25 cellular contexts compared by ENCODE assay signal in genomic region chr6:128598561-128598960, GRCh38.
A peak's percentile ranks its signal among the peaks of the same experiment; 100 is the strongest.
DNase-seq lines count a peak whose midpoint lies in the region; ATAC-seq and TF ChIP-seq lines count a peak whose summit lies in the region.
"Had no signal": no experiment of that assay in that cellular context is flagged by ENCODE, and none has a peak within 500 bp of the region (broad histone marks: within the 10 kb centered on the region; RNA-seq: fewer than 3 reads in every experiment).

No MANE protein-coding gene starts in this region.

- H3K23ac ChIP-seq in mesendoderm (ENCODE audit: low read length) = no peak overlapping the region

- peak overlapping the region; percentile 92 to 99; a peak in 3 of 4 replicates for H3K27ac ChIP-seq in SK-N-SH (ENCODE audit: low read depth in 2 of 2, low read length in 1 of 2)
- H3K27ac ChIP-seq in RWPE1 = no peak overlapping the region
- H3K27ac ChIP-seq in mesendoderm (ENCODE audit: low read depth, low read length) = no peak overlapping the region
- H3K27ac ChIP-seq in substantia nigra (ENCODE audit: low read depth, low read length, poor library complexity, severe bottlenecking) = no peak overlapping the region
- H3K27ac ChIP-seq: BLaER1 treated with 17β-estradiol and CSF1 and Interleukin-3, amounts not matched to agents 10 nM and 100 nM; cardiac muscle cell; HL-60; KMS-11; parathyroid adenoma; SK-N-MC; transverse colon had no signal

- TF ChIP-seq CTCF in SK-N-SH (IDR thresholded peaks at IDR 0.05) (no peak), HFFc6 (IDR thresholded peaks at IDR 0.05) (no peak), RWPE1 (conservative IDR thresholded peaks at IDR 0.05; ENCODE audit: low read depth) (no peak)

- no peak for TF ChIP-seq EP300 in SK-N-SH (IDR thresholded peaks at IDR 0.05; ENCODE audit: borderline replicate concordance in 1 of 2, low read depth in 1 of 2, low read length in 1 of 2)

- H3K36me3 Mint-ChIP-seq in HFFc6 (ENCODE audit: low read depth) = peaks cover 8% of the 10 kb centered on the region; the same call in 1 of the 2 replicates
- H3K36me3 Mint-ChIP-seq: memory B cell; naive thymus-derived CD8-positive, alpha-beta T cell had no signal

- no peak overlapping the region for H2BK120ac ChIP-seq in mesendoderm (ENCODE audit: low read depth, low read length)

- no peak overlapping the region for H4K5ac ChIP-seq in mesendoderm (ENCODE audit: low read length)

- POLR2A ChIA-PET in SK-N-SH (lab: Yijun Ruan, JAX) (no interaction called here), RWPE1 (lab: Yijun Ruan, JAX; ENCODE audit: low non-redundant PET) (interaction anchor here (0.6 kb wide), 1 partner anchor 419 kb away, joined by 3 read pairs; no protein-coding TSS in a partner anchor)

- H4K20me1 ChIP-seq in SK-N-SH (ENCODE audit: insufficient read depth) = no peaks in the 10 kb centered on the region
- H4K20me1 ChIP-seq: BLaER1 treated with 17β-estradiol and CSF1 and Interleukin-3, amounts not matched to agents 10 nM and 100 nM had no signal

- no peaks in the 10 kb centered on the region for H3K9me3 ChIP-seq in SK-N-SH
- H3K9me3 ChIP-seq: BLaER1 treated with 17β-estradiol and CSF1 and Interleukin-3, amounts not matched to agents 10 nM and 100 nM; transverse colon had no signal

- H3K18ac ChIP-seq in mesendoderm (ENCODE audit: low read length) = no peak overlapping the region

- H4K8ac ChIP-seq in mesendoderm (ENCODE audit: low read depth, low read length) = no peak overlapping the region

- no peak overlapping the region for H3K4me3 Mint-ChIP-seq in HFFc6
- H3K4me3 Mint-ChIP-seq: memory B cell; naive thymus-derived CD8-positive, alpha-beta T cell had no signal

- no peak overlapping the region for H3K9ac ChIP-seq in SK-N-SH
- no peak overlapping the region for H3K9ac ChIP-seq in mesendoderm (ENCODE audit: low read length)
- H3K9ac ChIP-seq: BLaER1 treated with 17β-estradiol and CSF1 and Interleukin-3, amounts not matched to agents 10 nM and 100 nM; KMS-11; parathyroid adenoma had no signal

- H3K79me1 ChIP-seq in mesendoderm (ENCODE audit: low read length) = no peaks in the 10 kb centered on the region

- H3K27me3 ChIP-seq in SK-N-SH (ENCODE audit: insufficient read depth) = no peaks in the 10 kb centered on the region
- no peaks in the 10 kb centered on the region for H3K27me3 ChIP-seq in mesendoderm (ENCODE audit: insufficient read depth, low read length, poor library complexity)
- H3K27me3 ChIP-seq: BLaER1 treated with 17β-estradiol and CSF1 and Interleukin-3, amounts not matched to agents 10 nM and 100 nM; cardiac muscle cell; transverse colon had no signal

- H3F3A ChIP-seq in SK-N-SH (replicated peaks; ENCODE audit: insufficient read depth) = peaks cover 18% of the 10 kb centered on the region

- no peaks in the 10 kb centered on the region for H3K9me2 ChIP-seq in SK-N-SH

- CTCF ChIA-PET in SK-N-SH (lab: Yijun Ruan, JAX) = no interaction called here
- CTCF ChIA-PET in RWPE1 (lab: Yijun Ruan, JAX) = no interaction called here

- H3K4me3 ChIP-seq in SK-N-SH (ENCODE audit: low read depth in 2 of 2, low read length in 1 of 2) (no peak overlapping the region), mesendoderm (ENCODE audit: low read length) (no peak overlapping the region)
- H3K4me3 ChIP-seq: BLaER1 treated with 17β-estradiol and CSF1 and Interleukin-3, amounts not matched to agents 10 nM and 100 nM; cardiac muscle cell; SK-N-MC; skin epidermis; transverse colon had no signal

- no peaks in the 10 kb centered on the region; the same call in 1 of the 2 replicates for H3K27me3 Mint-ChIP-seq in HFFc6 (ENCODE audit: insufficient read depth)
- H3K27me3 Mint-ChIP-seq: memory B cell had no signal

- H2BK15ac ChIP-seq in mesendoderm (replicated peaks; ENCODE audit: low read depth) = no peak overlapping the region

- H3K36me3 ChIP-seq in SK-N-SH (replicated peaks in 1 of 2; ENCODE audit: control insufficient read depth in 1 of 2, insufficient read depth in 2 of 2, low read length in 1 of 2) (no peaks in the 10 kb centered on the region), mesendoderm (ENCODE audit: control insufficient read depth, insufficient read depth, low read length) (no peaks in the 10 kb centered on the region)
- H3K36me3 ChIP-seq: BLaER1 treated with 17β-estradiol and CSF1 and Interleukin-3, amounts not matched to agents 10 nM and 100 nM; cardiac muscle cell; transverse colon had no signal

- WGBS in SK-N-SH (ENCODE audit: low lambda C conversion rate) = 82% methylated on average over 2 of the region's 2 CpGs
- WGBS in mesendoderm (ENCODE audit: extremely low coverage, insufficient coverage, low lambda C conversion rate) = no CpG with 5 or more reads among the region's 2 CpGs

- H3K27ac Mint-ChIP-seq in HFFc6 = peak overlapping the region; percentile 22
- H3K27ac Mint-ChIP-seq: memory B cell; naive thymus-derived CD8-positive, alpha-beta T cell had no signal

- no peak for ATAC-seq in SK-N-SH treated with all-trans-retinoic acid at 6 μM for 48 hours
- ATAC-seq: naive thymus-derived CD8-positive, alpha-beta T cell had no signal

- H2AK5ac ChIP-seq in mesendoderm (ENCODE audit: low read length) = no peak overlapping the region

- H3K4me1 ChIP-seq in SK-N-SH (ENCODE audit: control insufficient read depth in 1 of 2, insufficient read depth in 2 of 2, low read depth in 1 of 2, low read length in 1 of 2) = peaks cover 0 to 51% of the 10 kb centered on the region in 2 experiments; a peak in 2 of 4 replicates
- H3K4me1 ChIP-seq in mesendoderm (ENCODE audit: control insufficient read depth, low read depth, low read length) = peaks cover 6% of the 10 kb centered on the region
- H3K4me1 ChIP-seq: parathyroid adenoma, transverse colon had no signal

- no peak overlapping the region for H3K56ac ChIP-seq in mesendoderm (ENCODE audit: low read length)

- no peak overlapping the region for H3K4ac ChIP-seq in mesendoderm (ENCODE audit: low read depth, low read length)

- H3K79me2 ChIP-seq in SK-N-SH (ENCODE audit: insufficient read depth) (no peaks in the 10 kb centered on the region), mesendoderm (ENCODE audit: control insufficient read depth, insufficient read depth, low read length) (no peaks in the 10 kb centered on the region)
- H3K79me2 ChIP-seq: parathyroid adenoma had no signal

- H3K4me2 ChIP-seq in SK-N-SH = no peak overlapping the region
- no peak overlapping the region for H3K4me2 ChIP-seq in mesendoderm (ENCODE audit: low read length)
- H3K4me2 ChIP-seq: KMS-11 had no signal

- H2AFZ ChIP-seq in SK-N-SH (ENCODE audit: low read depth) = no peak overlapping the region
- H2AFZ ChIP-seq: parathyroid adenoma had no signal

- DNase-seq in SK-N-SH = no peak
- DNase-seq in HFFc6 = no peak
- peak; percentile 44 for DNase-seq in RWPE1 (ENCODE audit: low spot score)
- DNase-seq in mesendoderm = peak; percentile 10
- DNase-seq in substantia nigra (lab: John Stamatoyannopoulos, UW) = no peak
- DNase-seq in amniotic stem cell (lab: John Stamatoyannopoulos, UW) = no peak
- no peak for DNase-seq in C1 segment of cervical spinal cord (lab: John Stamatoyannopoulos, UW)
- DNase-seq: 8988T; activated CD4-positive, alpha-beta T cell treated with anti-CD3 and anti-CD28 coated beads for 48 hours; DMS 273 treated with DMSO at 0.1 percent for 48 hours; head of caudate nucleus; naive thymus-derived CD8-positive, alpha-beta T cell; NCI-H1092; NCI-H2107; NCI-H526; transverse colon had no signal

- H3K9me3 Mint-ChIP-seq in HFFc6 = no peaks in the 10 kb centered on the region
- H3K9me3 Mint-ChIP-seq: memory B cell; naive thymus-derived CD8-positive, alpha-beta T cell had no signal

- TF ChIP-seq RAD21 in SK-N-SH (IDR thresholded peaks at IDR 0.05; ENCODE audit: low read length) = no peak

- H3K4me1 Mint-ChIP-seq in HFFc6 (ENCODE audit: low read depth) = peaks cover 79% of the 10 kb centered on the region

- H2BK5ac ChIP-seq in mesendoderm (ENCODE audit: low read length) = no peak overlapping the region

TF ChIP-seq in SK-N-SH, 30 proteins besides CTCF, POLR2A, EP300 and RAD21 (continues in another document):
- TF ChIP-seq MXI1 (IDR thresholded peaks at IDR 0.05; ENCODE audit: low read depth, low read length) = no peak
- TF ChIP-seq GATA2 (CRISPR knock-in tag; IDR thresholded peaks at IDR 0.05) = no peak
- no peak for TF ChIP-seq SMC3 (IDR thresholded peaks at IDR 0.05; ENCODE audit: low read depth, low read length)

TF ChIP-seq in SK-N-SH treated with all-trans-retinoic acid at 6 μM for 48 hours, 23 proteins besides CTCF, POLR2A, EP300 and RAD21 (continues in another document):
- TF ChIP-seq BACH2 (CRISPR knock-in tag; IDR thresholded peaks at IDR 0.05; ENCODE audit: borderline replicate concordance) (no peak), ZC3H10 (CRISPR knock-in tag; IDR thresholded peaks at IDR 0.05) (no peak), ARNTL (CRISPR knock-in tag; IDR thresholded peaks at IDR 0.05; ENCODE audit: borderline replicate concordance, low read depth) (no peak), GLIS3 (CRISPR knock-in tag; IDR thresholded peaks at IDR 0.05) (no peak), TCF4 (CRISPR knock-in tag; IDR thresholded peaks at IDR 0.05; ENCODE audit: borderline replicate concordance) (no peak), RARB (CRISPR knock-in tag; IDR thresholded peaks at IDR 0.05) (no peak), ZNF70 (CRISPR knock-in tag; IDR thresholded peaks at IDR 0.05) (no peak), ZFP3 (CRISPR knock-in tag; IDR thresholded peaks at IDR 0.05) (no peak), CREB5 (CRISPR knock-in tag; IDR thresholded peaks at IDR 0.05; ENCODE audit: low read depth) (no peak), SNAI2 (CRISPR knock-in tag; IDR thresholded peaks at IDR 0.05) (no peak), TOX (CRISPR knock-in tag; IDR thresholded peaks at IDR 0.05; ENCODE audit: borderline replicate concordance) (no peak), OSR1 (CRISPR knock-in tag; IDR thresholded peaks at IDR 0.05) (no peak)

Comparison
In these comparisons a context has a peak if more than half of its experiments do, and no peak if none do; other contexts are left out.
1. DNase-seq: peak in RWPE1 (single experiment) and mesendoderm (single experiment); none in SK-N-SH (single experiment), HFFc6 (single experiment), substantia nigra (0 of 49), amniotic stem cell (single experiment) and C1 segment of cervical spinal cord (0 of 14).
2. H3K27ac ChIP-seq: peak in SK-N-SH (2 of 2); none in RWPE1 (single experiment), mesendoderm (single experiment) and substantia nigra (single experiment).